ENCODE assay signal across 16 cellular contexts in genomic region chr17:38554430-38555350, GRCh38. TPM values are rescaled to one million over a fixed set of nuclear protein-coding genes. Genes with fewer than 3 reads are reported as not detected.
DNase-seq lines count a peak whose midpoint lies in the region; ATAC-seq and TF ChIP-seq lines count a peak whose summit lies in the region.
"Had no signal": no experiment of that assay in that cellular context is flagged by ENCODE, and none has a peak within 500 bp of the region (broad histone marks: within the 10 kb centered on the region; RNA-seq: fewer than 3 reads in every experiment).

No MANE protein-coding gene starts in this region.

- H3K4me3 ChIP-seq in heart right ventricle: no peak overlapping the region
- H3K4me3 ChIP-seq: A549, coronary artery had no signal

- no peak overlapping the region for H3K27ac Mint-ChIP-seq in MCF 10A (ENCODE audit: low read depth, unreplicated experiment)
- H3K27ac Mint-ChIP-seq: activated naive CD4-positive, alpha-beta T cell treated with anti-CD3 and anti-CD28 coated beads, Interleukin-2, amount 10 ng/mL, durations not matched to agents 7 days and 5 days; T-helper 2 cell treated with Interferon-gamma antibody and Interleukin-4, amounts not matched to agents 5 μg/mL and 100 μg/mL, for 36 hours; type B pancreatic cell had no signal

- peaks cover 20 to 34% (median 27%) of the 10 kb centered on the region in 9 donors for H3K4me1 ChIP-seq in heart right ventricle

- H3K4me1 Mint-ChIP-seq in MCF 10A (ENCODE audit: insufficient read depth, unreplicated experiment): peaks cover 37% of the 10 kb centered on the region

- peaks cover 6% of the 10 kb centered on the region for H3K36me3 Mint-ChIP-seq in MCF 10A (ENCODE audit: insufficient read depth, unreplicated experiment)
- H3K36me3 Mint-ChIP-seq: activated naive CD4-positive, alpha-beta T cell treated with anti-CD3 and anti-CD28 coated beads, Interleukin-2, amount 10 ng/mL, durations not matched to agents 7 days and 5 days; type B pancreatic cell had no signal

- H3K27me3 ChIP-seq in heart right ventricle: peaks cover 0 to 32% (median 18%) of the 10 kb centered on the region in 7 donors

- no peaks in the 10 kb centered on the region for H3K27me3 Mint-ChIP-seq in MCF 10A (ENCODE audit: insufficient read depth, unreplicated experiment)

- BruUV-seq in MCF 10A (replicated peaks; lab: Mats Ljungman, UMichigan): no TSS peak

- H3K4me3 Mint-ChIP-seq in MCF 10A (ENCODE audit: unreplicated experiment): no peak overlapping the region
- H3K4me3 Mint-ChIP-seq: activated naive CD4-positive, alpha-beta T cell treated with anti-CD3 and anti-CD28 coated beads, Interleukin-2, amount 10 ng/mL, durations not matched to agents 7 days and 5 days; T-helper 2 cell treated with Interferon-gamma antibody and Interleukin-4, amounts not matched to agents 5 μg/mL and 100 μg/mL, for 36 hours; type B pancreatic cell had no signal

- H3K9me3 Mint-ChIP-seq in MCF 10A (ENCODE audit: unreplicated experiment): no peaks in the 10 kb centered on the region
- H3K9me3 Mint-ChIP-seq: activated naive CD4-positive, alpha-beta T cell treated with anti-CD3 and anti-CD28 coated beads, Interleukin-2, amount 10 ng/mL, durations not matched to agents 7 days and 5 days; T-helper 2 cell treated with Interferon-gamma antibody and Interleukin-4, amounts not matched to agents 5 μg/mL and 100 μg/mL, for 36 hours; type B pancreatic cell had no signal

- ATAC-seq in Right ventricle myocardium inferior: no peak
- ATAC-seq in heart right ventricle: no peak
- no peak for ATAC-seq in HG03521 (IDR thresholded peaks at IDR 0.05; ENCODE audit: unreplicated experiment)
- ATAC-seq in HG02571 (IDR thresholded peaks at IDR 0.05; ENCODE audit: unreplicated experiment): no peak
- ATAC-seq in HG03175 (IDR thresholded peaks at IDR 0.05; ENCODE audit: unreplicated experiment): no peak
- ATAC-seq: A549, left cardiac atrium had no signal

- DNase-seq in Right ventricle myocardium inferior (ENCODE audit: missing footprints) (peak; percentile 53), heart right ventricle (no peak), NCI-H446 treated with DMSO at 0.1 percent for 48 hours (lab: John Stamatoyannopoulos, UW) (peak; percentile 62), MCF 10A (ENCODE audit: unreplicated experiment) (peak; percentile 72)
- DNase-seq: activated naive CD4-positive, alpha-beta T cell treated with anti-CD3 and anti-CD28 coated beads, Interleukin-2, amount 10 ng/mL, durations not matched to agents 7 days and 5 days; left cardiac atrium; OCI-M1; stimulated activated CD4-positive, alpha-beta T cell treated with anti-CD3 and anti-CD28 coated beads, Interleukin-12 subunit alpha, Interleukin-12 subunit beta, amount 100 ng/mL, for 4 hours had no signal

- CTCF ChIA-PET in MCF 10A (lab: Yijun Ruan, JAX): interaction anchor here (0.5 to 2.4 kb wide), 11 partner anchors 14 to 180 kb away, joined by 3 to 7 read pairs (median 3); no protein-coding TSS in a partner anchor

- no peak for TF ChIP-seq CTCF in heart right ventricle (IDR thresholded peaks at IDR 0.05)
- TF ChIP-seq CTCF in MCF 10A (IDR thresholded peaks at IDR 0.05; ENCODE audit: unreplicated experiment): no peak

- H3K9me3 ChIP-seq in heart right ventricle: no peaks in the 10 kb centered on the region
- H3K9me3 ChIP-seq: A549 had no signal

- POLR2A ChIA-PET in MCF 10A (lab: Yijun Ruan, JAX): interaction anchor here (0.6 to 1.0 kb wide), 3 partner anchors 114 to 1861 kb away, joined by 3 read pairs; no protein-coding TSS in a partner anchor

- 58 to 73% methylated on average over 8 of the region's 8 CpGs for WGBS in heart right ventricle, 2 donors

- intact Hi-C loops in Right ventricle myocardium inferior (cut with DNase I) (loop anchor here (5.0 kb wide), 1 partner anchor 188 kb away; no protein-coding TSS in a partner anchor), heart right ventricle (cut with DNase I) (loop anchor here in 6 of 10 donors (5.0 to 10.0 kb wide), 4 partner anchors 108 to 180 kb away; partner anchors contain the start of gene CISD3 (in 1 of the 6)), MCF 10A (cut with micrococcal nuclease) (no loop called here)

- no peaks in the 10 kb centered on the region for H3K36me3 ChIP-seq in heart right ventricle

- H3K27ac ChIP-seq in heart right ventricle: no peak overlapping the region
- H3K27ac ChIP-seq in temporal lobe (ENCODE audit: low read depth, low read length): peak overlapping the region; percentile 18
- H3K27ac ChIP-seq: A549, coronary artery had no signal

RNA-seq across cellular contexts. Expression of gene SRCIN1, which starts 51.1 kb away (rescaled TPM):
- total RNA-seq in Right ventricle myocardium inferior (1.4 TPM), heart right ventricle (1 to 10 TPM in 8 of 10 donors, under 1 TPM in 2; 0.27 to 3.2 (median 1.3) TPM), MCF 10A (2022) (5.7 and 8.6 TPM in 2 replicates), temporal lobe (29.0 TPM)
- 1 to 10 TPM in 1 of 2 donors, under 1 TPM in 1; 0.29 to 1.2 TPM for polyA plus RNA-seq in heart right ventricle

Comparison
In these comparisons a context has a peak if more than half of its experiments do, and no peak if none do; other contexts are left out.
1. DNase-seq: peak in Right ventricle myocardium inferior (single experiment), NCI-H446 treated with DMSO at 0.1 percent for 48 hours (single experiment) and MCF 10A (single experiment); none in heart right ventricle (0 of 2).